ENCODE assay signal across 12 cellular contexts in the genomic region with DNA sequence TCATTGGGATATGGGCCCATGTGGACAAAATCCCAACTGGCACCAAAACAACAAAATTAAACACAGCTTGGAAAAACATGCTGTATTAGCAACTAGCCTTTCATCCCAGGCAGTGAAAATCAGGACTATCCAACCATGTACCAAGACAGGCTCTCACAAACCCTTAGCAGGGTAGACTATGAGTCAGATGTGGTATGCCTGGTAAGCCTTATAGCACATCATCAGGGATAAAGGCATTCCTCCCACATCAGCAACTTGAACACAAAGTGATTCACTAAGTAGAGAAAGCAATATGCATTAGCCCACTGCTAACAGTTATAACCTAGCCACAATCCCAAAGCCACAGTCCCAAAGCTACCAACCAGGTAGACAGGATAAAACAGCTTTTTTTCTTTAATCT. TPM values are rescaled to one million over a fixed set of nuclear protein-coding genes. Genes with fewer than 3 reads are reported as not detected.
DNase-seq lines count a peak whose midpoint lies in the region; ATAC-seq and TF ChIP-seq lines count a peak whose summit lies in the region.
"Had no signal": no experiment of that assay in that cellular context is flagged by ENCODE, and none has a peak within 500 bp of the region (broad histone marks: within the 10 kb centered on the region; RNA-seq: fewer than 3 reads in every experiment).

No MANE protein-coding gene starts in this region.

- TF ChIP-seq CTCF in RWPE2 (IDR thresholded peaks at IDR 0.05; ENCODE audit: poor library complexity, severe bottlenecking) (no peak), fibroblast of mammary gland (conservative IDR thresholded peaks at IDR 0.05; ENCODE audit: control insufficient read depth, insufficient read depth, low read depth, low read length) (no peak)

- intact Hi-C loops in left colon (cut with DNase I, micrococcal nuclease) = loop anchor here in 1 of 2 donors (10.0 kb wide), 1 partner anchor 448 kb away; no protein-coding TSS in a partner anchor

- H3K4me3 ChIP-seq in RWPE2 (ENCODE audit: severe bottlenecking) (no peak overlapping the region), fibroblast of mammary gland (ENCODE audit: control insufficient read depth, low read depth, low read length) (no peak overlapping the region)

- H3K36me3 ChIP-seq in RWPE2 (ENCODE audit: low read depth) = peaks cover 12% of the 10 kb centered on the region

- no peaks in the 10 kb centered on the region for H3K4me1 ChIP-seq in RWPE2 (ENCODE audit: insufficient read depth, poor library complexity, severe bottlenecking)

- peak; percentile 54 for ATAC-seq in GM19463 (IDR thresholded peaks at IDR 0.05; ENCODE audit: unreplicated experiment)
- ATAC-seq in RWPE2 (ENCODE audit: low read depth) = peak; percentile 98
- ATAC-seq in GM18858 (IDR thresholded peaks at IDR 0.05; ENCODE audit: unreplicated experiment) = no peak
- no peak for ATAC-seq in GM18511 (IDR thresholded peaks at IDR 0.05; ENCODE audit: unreplicated experiment)
- ATAC-seq in left colon = no peak
- ATAC-seq: right cardiac atrium had no signal

- peak; percentile 67 for DNase-seq in A172 (ENCODE audit: low spot score)
- no peak for DNase-seq in RWPE2 (ENCODE audit: low spot score)
- DNase-seq in fibroblast of mammary gland (ENCODE audit: low read depth) = peak; percentile 96
- DNase-seq in NCI-H2196 treated with DMSO at 0.1 percent for 48 hours (lab: John Stamatoyannopoulos, UW; ENCODE audit: unreplicated experiment) = no peak
- DNase-seq in left colon = no peak
- DNase-seq: CD4-positive, CD25-positive, alpha-beta regulatory T cell; NCI-H2171 treated with DMSO at 0.1 percent for 48 hours; right cardiac atrium; stimulated activated CD8-positive, alpha-beta memory T cell treated with anti-CD3 and anti-CD28 coated beads, Interleukin-4, amount 100 ng/mL, for 48 hours had no signal

- H3K27ac ChIP-seq in RWPE2 (ENCODE audit: poor library complexity, severe bottlenecking) = no peak overlapping the region

- no peaks in the 10 kb centered on the region for H3K9me3 ChIP-seq in RWPE2 (ENCODE audit: severe bottlenecking)

- H3K27me3 ChIP-seq in RWPE2 (ENCODE audit: insufficient read depth, poor library complexity, severe bottlenecking) = no peaks in the 10 kb centered on the region

RNA-seq across cellular contexts. Expression of a gene that starts 8.0 kb away (rescaled TPM):
- total RNA-seq in A172 (2014; rRNA removed; shearing (Covaris generic)) = 8.3 and 9.8 TPM in 2 replicates
- 1 to 10 TPM; 5.9 to 7.8 TPM for total RNA-seq in left colon

Comparison
In these comparisons a context has a peak if more than half of its experiments do, and no peak if none do; other contexts are left out.
1. DNase-seq: peak in A172 (single experiment) and fibroblast of mammary gland (single experiment); none in RWPE2 (single experiment), NCI-H2196 treated with DMSO at 0.1 percent for 48 hours (single experiment) and left colon (0 of 2).
2. ATAC-seq: peak in GM19463 (single experiment) and RWPE2 (single experiment); none in GM18858 (single experiment), GM18511 (single experiment) and left colon (single experiment).